Comparison of ENCODE assay signal across 22 cellular contexts in genomic region chr1:233448290-233448689, GRCh38.
DNase-seq lines count a peak whose midpoint lies in the region; ATAC-seq and TF ChIP-seq lines count a peak whose summit lies in the region.
"Had no signal": no experiment of that assay in that cellular context is flagged by ENCODE, and none has a peak within 500 bp of the region (broad histone marks: within the 10 kb centered on the region; RNA-seq: fewer than 3 reads in every experiment).

No MANE protein-coding gene starts in this region.

- H3K36me3 Mint-ChIP-seq in neural progenitor cell, result no peaks in the 10 kb centered on the region
- H3K36me3 Mint-ChIP-seq: CD14-positive monocyte had no signal

- no peak overlapping the region for H3K27ac ChIP-seq in A673 (ENCODE audit: low read depth, low read length, poor library complexity, severe bottlenecking)
- no peak overlapping the region for H3K27ac ChIP-seq in SJCRH30
- H3K27ac ChIP-seq in neural progenitor cell, result no peak overlapping the region
- H3K27ac ChIP-seq: testis had no signal

- no peak for ATAC-seq in HG02759 (IDR thresholded peaks at IDR 0.05; ENCODE audit: unreplicated experiment)
- ATAC-seq: activated T-cell treated with anti-CD3 and anti-CD28 coated beads, Interleukin-2, amount 50 U/mL, for 4 hours; HCT116 had no signal

- H3K9me3 ChIP-seq in A673 (ENCODE audit: low read depth, low read length, poor library complexity, severe bottlenecking), result no peaks in the 10 kb centered on the region
- peaks cover 4% of the 10 kb centered on the region; the same call in 1 of the 2 replicates for H3K9me3 ChIP-seq in Loucy (ENCODE audit: insufficient read depth, low read depth, low read length)
- H3K9me3 ChIP-seq in SJCRH30 (replicated peaks), result no peaks in the 10 kb centered on the region
- no peaks in the 10 kb centered on the region for H3K9me3 ChIP-seq in neural progenitor cell (ENCODE audit: low read depth)
- H3K9me3 ChIP-seq: testis had no signal

- peaks cover 14% of the 10 kb centered on the region for H3K9me3 Mint-ChIP-seq in neural progenitor cell

- no peak overlapping the region for H3K4me3 Mint-ChIP-seq in neural progenitor cell
- H3K4me3 Mint-ChIP-seq: activated T-cell treated with anti-CD3 and anti-CD28 coated beads, Interleukin-2, amount 50 U/mL, for 4 hours; CD14-positive monocyte had no signal

- H3K9me2 ChIP-seq in Loucy (replicated peaks; ENCODE audit: low read depth, low read length), result no peaks in the 10 kb centered on the region

- DNase-seq in A673 (ENCODE audit: low spot score), result peak; percentile 52
- DNase-seq in NCI-H2171 (lab: John Stamatoyannopoulos, UW), result peak; percentile 54
- DNase-seq in SJCRH30, result peak; percentile 50 to 62
- DNase-seq in D341Med (ENCODE audit: low spot score), result no peak
- no peak for DNase-seq in activated CD4-positive, alpha-beta T cell treated with anti-CD3 and anti-CD28 coated beads for 48 hours
- DNase-seq in neural progenitor cell (ENCODE audit: low spot score), result no peak
- DNase-seq: activated CD4-positive, alpha-beta T cell treated with anti-CD3 and anti-CD28 coated beads for 1 hour; activated CD8-positive, alpha-beta memory T cell treated with anti-CD3 and anti-CD28 coated beads for 24 hours; activated naive CD4-positive, alpha-beta T cell; activated T-cell treated with anti-CD3 and anti-CD28 coated beads, Interleukin-2, amount 50 U/mL, for 4 hours; amniotic stem cell; DMS53; NCI-H1436 treated with DMSO at 0.1 percent for 48 hours; NCI-H526 treated with DMSO at 0.1 percent for 48 hours; stimulated activated CD4-positive, alpha-beta T cell treated with anti-CD3 and anti-CD28 coated beads, Interleukin-2, amount 100 ng/mL, for 48 hours; stimulated activated naive CD4-positive, alpha-beta T cell; T1000; testis had no signal

- H3K4me2 ChIP-seq in Loucy (ENCODE audit: low read depth, low read length, poor library complexity, severe bottlenecking), result peak overlapping the region; percentile 3
- no peak overlapping the region for H3K4me2 ChIP-seq in neural progenitor cell

- TF ChIP-seq CTCF in A673 (conservative IDR thresholded peaks at IDR 0.05; ENCODE audit: low read depth, low read length) (no peak), Loucy (conservative IDR thresholded peaks at IDR 0.05; ENCODE audit: low read length) (no peak), neural progenitor cell (IDR thresholded peaks at IDR 0.05) (no peak)

- intact Hi-C loops in A673 (cut with micrococcal nuclease; ENCODE audit: unreplicated experiment), result no loop called here

- no peak overlapping the region for H3K27ac Mint-ChIP-seq in neural progenitor cell
- H3K27ac Mint-ChIP-seq: CD14-positive monocyte had no signal

- H3F3A ChIP-seq in Loucy (ENCODE audit: low read depth), result no peaks in the 10 kb centered on the region
- H3F3A ChIP-seq in neural progenitor cell (ENCODE audit: low read depth), result no peaks in the 10 kb centered on the region

- H3K36me3 ChIP-seq in A673 (ENCODE audit: insufficient read depth, low read length, poor library complexity, severe bottlenecking), result no peaks in the 10 kb centered on the region
- H3K36me3 ChIP-seq in Loucy (ENCODE audit: insufficient read depth, low read length), result no peaks in the 10 kb centered on the region
- H3K36me3 ChIP-seq in SJCRH30, result no peaks in the 10 kb centered on the region
- H3K36me3 ChIP-seq in neural progenitor cell, result no peaks in the 10 kb centered on the region

- POLR2A ChIA-PET in A673 (lab: Charles Lee; ENCODE audit: low non-redundant PET), result no interaction called here

- CTCF ChIA-PET in A673 (lab: Charles Lee), result no interaction called here

- H3K4me3 ChIP-seq in A673 (ENCODE audit: low read depth, low read length, poor library complexity, severe bottlenecking) (no peak overlapping the region), Loucy (ENCODE audit: low read length, poor library complexity, severe bottlenecking) (no peak overlapping the region), SJCRH30 (no peak overlapping the region), neural progenitor cell (no peak overlapping the region)
- H3K4me3 ChIP-seq: testis had no signal

- H3K27me3 Mint-ChIP-seq in neural progenitor cell (ENCODE audit: insufficient read depth, low read depth), result peaks cover 4% of the 10 kb centered on the region

- BruUV-seq in A673 (replicated peaks; lab: Mats Ljungman, UMichigan), result no TSS peak

- H2AFZ ChIP-seq in Loucy (ENCODE audit: low read length) (no peak overlapping the region), neural progenitor cell (replicated peaks) (no peak overlapping the region)

- H3K9ac ChIP-seq in Loucy (ENCODE audit: low read depth, low read length, poor library complexity, severe bottlenecking) (no peak overlapping the region), neural progenitor cell (no peak overlapping the region)

- no peaks in the 10 kb centered on the region for H3K4me1 Mint-ChIP-seq in neural progenitor cell
- H3K4me1 Mint-ChIP-seq: CD14-positive monocyte had no signal

- H3K27me3 ChIP-seq in A673 (replicated peaks; ENCODE audit: insufficient read depth, low read depth, low read length, poor library complexity) (no peaks in the 10 kb centered on the region), Loucy (ENCODE audit: insufficient read depth, low read length, poor library complexity, severe bottlenecking) (no peaks in the 10 kb centered on the region), SJCRH30 (no peaks in the 10 kb centered on the region), neural progenitor cell (no peaks in the 10 kb centered on the region)
- H3K27me3 ChIP-seq: testis had no signal

- H3K79me2 ChIP-seq in Loucy (ENCODE audit: insufficient read depth, low read length), result no peaks in the 10 kb centered on the region
- H3K79me2 ChIP-seq in neural progenitor cell (ENCODE audit: low read depth), result no peaks in the 10 kb centered on the region

- H3K4me1 ChIP-seq in A673 (ENCODE audit: insufficient read depth, low read length, poor library complexity, severe bottlenecking) (peaks cover 6% of the 10 kb centered on the region), Loucy (ENCODE audit: insufficient read depth, low read length, poor library complexity, severe bottlenecking) (peaks cover 14% of the 10 kb centered on the region), SJCRH30 (no peaks in the 10 kb centered on the region), neural progenitor cell (no peaks in the 10 kb centered on the region)
- H3K4me1 ChIP-seq: testis had no signal

- H4K20me1 ChIP-seq in Loucy (ENCODE audit: insufficient read depth, low read length, poor library complexity, severe bottlenecking) (no peaks in the 10 kb centered on the region), neural progenitor cell (ENCODE audit: low read depth) (no peaks in the 10 kb centered on the region)

Comparison
In these comparisons a context has a peak if more than half of its experiments do, and no peak if none do; other contexts are left out.
1. DNase-seq: peak in A673 (single experiment), NCI-H2171 (single experiment) and SJCRH30 (2 of 2); none in D341Med (single experiment), activated CD4-positive, alpha-beta T cell treated with anti-CD3 and anti-CD28 coated beads for 48 hours (single experiment) and neural progenitor cell (single experiment).